Comparison of ENCODE assay signal across 22 cellular contexts in genomic region chr6:33638581-33638980, GRCh38. TPM values are rescaled to one million over a fixed set of nuclear protein-coding genes. Genes with fewer than 3 reads are reported as not detected.
DNase-seq lines count a peak whose midpoint lies in the region; ATAC-seq and TF ChIP-seq lines count a peak whose summit lies in the region.
"Had no signal": no experiment of that assay in that cellular context is flagged by ENCODE, and none has a peak within 500 bp of the region (broad histone marks: within the 10 kb centered on the region; RNA-seq: fewer than 3 reads in every experiment).

No MANE protein-coding gene starts in this region.

- H3K27ac ChIP-seq in CD4-positive, CD25-positive, alpha-beta regulatory T cell (ENCODE audit: insufficient read depth, low read length, poor library complexity, severe bottlenecking) = no peak overlapping the region
- H3K27ac ChIP-seq in transverse colon = no peak overlapping the region
- H3K27ac ChIP-seq: C4-2B, foreskin keratinocyte, ovary had no signal

- peaks cover 14% of the 10 kb centered on the region for H3K36me3 Mint-ChIP-seq in CD4-positive, CD25-positive, alpha-beta regulatory T cell
- no peaks in the 10 kb centered on the region for H3K36me3 Mint-ChIP-seq in nephron (ENCODE audit: low read depth)
- H3K36me3 Mint-ChIP-seq in activated naive CD8-positive, alpha-beta T cell treated with anti-CD3 and anti-CD28 coated beads, Interleukin-2, amount 50 U/mL, for 24 hours (ENCODE audit: low read depth) = peaks cover 7% of the 10 kb centered on the region

- no peaks in the 10 kb centered on the region for H3K27me3 Mint-ChIP-seq in CD4-positive, CD25-positive, alpha-beta regulatory T cell
- peaks cover 55% of the 10 kb centered on the region for H3K27me3 Mint-ChIP-seq in nephron (ENCODE audit: low read depth)
- no peaks in the 10 kb centered on the region for H3K27me3 Mint-ChIP-seq in activated naive CD8-positive, alpha-beta T cell treated with anti-CD3 and anti-CD28 coated beads, Interleukin-2, amount 50 U/mL, for 24 hours
- H3K27me3 Mint-ChIP-seq: activated naive CD8-positive, alpha-beta T cell; IgD-negative memory B cell had no signal

- no peak overlapping the region for H3K4me3 Mint-ChIP-seq in CD4-positive, CD25-positive, alpha-beta regulatory T cell
- H3K4me3 Mint-ChIP-seq in nephron = no peak overlapping the region
- H3K4me3 Mint-ChIP-seq in activated naive CD8-positive, alpha-beta T cell treated with anti-CD3 and anti-CD28 coated beads, Interleukin-2, amount 50 U/mL, for 24 hours = no peak overlapping the region
- H3K4me3 Mint-ChIP-seq: activated naive CD8-positive, alpha-beta T cell had no signal

- no peak for TF ChIP-seq POLR2A in transverse colon (IDR thresholded peaks at IDR 0.05)

- TF ChIP-seq EP300 in transverse colon (IDR thresholded peaks at IDR 0.05; ENCODE audit: low read depth) = no peak

- no peak for TF ChIP-seq CTCF in nephron (IDR thresholded peaks at IDR 0.05; ENCODE audit: unreplicated experiment in 3 of 3)
- no peak for TF ChIP-seq CTCF in transverse colon (IDR thresholded peaks at IDR 0.05)

- ATAC-seq in CD4-positive, CD25-positive, alpha-beta regulatory T cell (ENCODE audit: low read depth in 2 of 2) = no peak
- no peak for ATAC-seq in activated naive CD8-positive, alpha-beta T cell treated with anti-CD3 and anti-CD28 coated beads, Interleukin-2, amount 50 U/mL, for 24 hours
- ATAC-seq: foreskin keratinocyte, right cardiac atrium had no signal

- 32 to 44% methylated on average over 3 of the region's 3 CpGs for WGBS in transverse colon (ENCODE audit: low coverage in 1 of 2), 2 donors

- peaks cover 12% of the 10 kb centered on the region for H3K4me1 ChIP-seq in CD4-positive, CD25-positive, alpha-beta regulatory T cell (ENCODE audit: control insufficient read depth, insufficient read depth, low read length, poor library complexity, severe bottlenecking)
- peaks cover 8 to 20% (median 18%) of the 10 kb centered on the region in 4 donors for H3K4me1 ChIP-seq in transverse colon

- in situ Hi-C loops in transverse colon (cut with MboI; ENCODE audit: low pct_ligation_motif_present in 1 of 4, low pct_unique_long_range_greater_than_20kb in 1 of 4, low sequenced_read_pairs in 3 of 4) = no loop called here

- H3K27me3 ChIP-seq in CD4-positive, CD25-positive, alpha-beta regulatory T cell (ENCODE audit: control insufficient read depth, insufficient read depth, low read length) = no peaks in the 10 kb centered on the region
- no peaks in the 10 kb centered on the region for H3K27me3 ChIP-seq in transverse colon
- H3K27me3 ChIP-seq: foreskin keratinocyte, ovary had no signal

- peaks cover 14% of the 10 kb centered on the region for H3K36me3 ChIP-seq in CD4-positive, CD25-positive, alpha-beta regulatory T cell (ENCODE audit: control insufficient read depth, insufficient read depth, low read length)
- no peaks in the 10 kb centered on the region for H3K36me3 ChIP-seq in transverse colon
- H3K36me3 ChIP-seq: ovary had no signal

- intact Hi-C loops in transverse colon (cut with DNase I; ENCODE audit: low total_unique reads) = no loop called here

- H3K4me1 Mint-ChIP-seq in CD4-positive, CD25-positive, alpha-beta regulatory T cell = peaks cover 5 to 52% (median 22%) of the 10 kb centered on the region in 4 donors
- H3K4me1 Mint-ChIP-seq in nephron = peaks cover 24% of the 10 kb centered on the region
- H3K4me1 Mint-ChIP-seq in activated naive CD8-positive, alpha-beta T cell treated with anti-CD3 and anti-CD28 coated beads, Interleukin-2, amount 50 U/mL, for 24 hours = peaks cover 29% of the 10 kb centered on the region

- no peak overlapping the region for H3K4me3 ChIP-seq in CD4-positive, CD25-positive, alpha-beta regulatory T cell (ENCODE audit: low read depth, low read length)
- no peak overlapping the region for H3K4me3 ChIP-seq in transverse colon
- H3K4me3 ChIP-seq: ovary had no signal

- peak overlapping the region in 2 of 3 donors; percentile 65 to 67 for H3K27ac Mint-ChIP-seq in CD4-positive, CD25-positive, alpha-beta regulatory T cell
- H3K27ac Mint-ChIP-seq in nephron = peak overlapping the region in 2 of 3 experiments; percentile 51 to 93
- H3K27ac Mint-ChIP-seq in activated naive CD8-positive, alpha-beta T cell treated with anti-CD3 and anti-CD28 coated beads, Interleukin-2, amount 50 U/mL, for 24 hours = no peak overlapping the region
- H3K27ac Mint-ChIP-seq: activated naive CD8-positive, alpha-beta T cell; IgD-negative memory B cell had no signal

- no peaks in the 10 kb centered on the region for H3K9me3 ChIP-seq in CD4-positive, CD25-positive, alpha-beta regulatory T cell (ENCODE audit: control insufficient read depth in 2 of 2, low read length in 2 of 2)
- no peaks in the 10 kb centered on the region for H3K9me3 ChIP-seq in transverse colon
- H3K9me3 ChIP-seq: ovary, SK-N-SH had no signal

- DNase-seq in CD4-positive, CD25-positive, alpha-beta regulatory T cell = no peak
- DNase-seq in HT-29 (ENCODE audit: low spot score) (peak; percentile 19), glomerular visceral epithelial cell (ENCODE audit: extremely low spot score) (peak; percentile 31), transverse colon (no peak), NCI-H187 treated with DMSO at 0.1 percent for 48 hours (lab: John Stamatoyannopoulos, UW) (no peak)
- DNase-seq in stimulated activated CD4-positive, alpha-beta T cell treated with anti-CD3 and anti-CD28 coated beads, Interleukin-12 subunit alpha, Interleukin-12 subunit beta, amount 100 ng/mL, for 4 hours = no peak
- no peak for DNase-seq in activated naive CD8-positive, alpha-beta T cell treated with anti-CD3 and anti-CD28 coated beads, Interleukin-2, amount 50 U/mL, for 24 hours
- DNase-seq: activated CD4-positive, CD25-positive, alpha-beta regulatory T cell; cerebellar nuclear complex; DMS153; foreskin keratinocyte; NCI-H1417 treated with DMSO at 0.1 percent for 48 hours; NCI-H526 treated with DMSO at 0.1 percent for 48 hours; ovary; SK-N-SH; stimulated activated CD4-positive, alpha-beta T cell treated with anti-CD3 and anti-CD28 coated beads, Interleukin-4, amount 100 ng/mL, for 4 hours; trophoblast cell had no signal

- H3K9me3 Mint-ChIP-seq in CD4-positive, CD25-positive, alpha-beta regulatory T cell = no peaks in the 10 kb centered on the region
- H3K9me3 Mint-ChIP-seq in nephron = no peaks in the 10 kb centered on the region
- no peaks in the 10 kb centered on the region for H3K9me3 Mint-ChIP-seq in activated naive CD8-positive, alpha-beta T cell treated with anti-CD3 and anti-CD28 coated beads, Interleukin-2, amount 50 U/mL, for 24 hours
- H3K9me3 Mint-ChIP-seq: IgD-negative memory B cell had no signal

RNA-seq across cellular contexts. Expression of gene ITPR3, which starts 17.5 kb away (rescaled TPM):
- total RNA-seq in CD4-positive, CD25-positive, alpha-beta regulatory T cell = 54.5 TPM
- polyA plus RNA-seq in CD4-positive, CD25-positive, alpha-beta regulatory T cell = 1 to 10 TPM; 1.3 to 2.2 (median 1.9) TPM
- 92.2 and 110 TPM in 2 replicates for total RNA-seq in HT-29 (2014; rRNA removed; shearing (Covaris generic))
- 100 to 1,000 TPM; 105 to 262 (median 124) TPM for total RNA-seq in transverse colon

RNA-seq across cellular contexts. Expression of gene BAK1, which starts 58.5 kb away (rescaled TPM):
- 41.7 TPM for total RNA-seq in CD4-positive, CD25-positive, alpha-beta regulatory T cell
- 10 to 100 TPM; 38.1 to 66.3 (median 54.4) TPM for polyA plus RNA-seq in CD4-positive, CD25-positive, alpha-beta regulatory T cell
- total RNA-seq in HT-29 (2014; rRNA removed; shearing (Covaris generic)) = 19.7 and 27.8 TPM in 2 replicates
- 100 to 1,000 TPM in 1 of 4 donors, 10 to 100 TPM in 3; 52.2 to 134 (median 59.5) TPM for total RNA-seq in transverse colon

Comparison
In these comparisons a context has a peak if more than half of its experiments do, and no peak if none do; other contexts are left out.
1. DNase-seq: peak in HT-29 (single experiment) and glomerular visceral epithelial cell (single experiment); none in CD4-positive, CD25-positive, alpha-beta regulatory T cell (0 of 3), transverse colon (single experiment), stimulated activated CD4-positive, alpha-beta T cell treated with anti-CD3 and anti-CD28 coated beads, Interleukin-12 subunit alpha, Interleukin-12 subunit beta, amount 100 ng/mL, for 4 hours (single experiment), activated naive CD8-positive, alpha-beta T cell treated with anti-CD3 and anti-CD28 coated beads, Interleukin-2, amount 50 U/mL, for 24 hours (single experiment) and NCI-H187 treated with DMSO at 0.1 percent for 48 hours (single experiment).